Comparison of ENCODE assay signal across 36 cellular contexts in genomic region chr14:77475432-77476115, GRCh38. TPM values are rescaled to one million over a fixed set of nuclear protein-coding genes. Genes with fewer than 3 reads are reported as not detected.
"Had no signal": no experiment of that assay in that cellular context is flagged by ENCODE, and none has a peak within 500 bp of the region (broad histone marks: within the 10 kb centered on the region; RNA-seq: fewer than 3 reads in every experiment).

No MANE protein-coding gene starts in this region.

- H3K27me3 Mint-ChIP-seq: activated CD4-positive, alpha-beta memory T cell treated with anti-CD3 and anti-CD28 coated beads, Interleukin-2, amount 10 ng/mL, durations not matched to agents 7 days and 5 days; activated naive CD4-positive, alpha-beta T cell treated with anti-CD3 and anti-CD28 coated beads, Interleukin-2, amount 50 U/mL, for 24 hours; activated naive CD8-positive, alpha-beta T cell treated with anti-CD3 and anti-CD28 coated beads, Interleukin-2, amount 50 U/mL, for 24 hours; activated T-cell treated with anti-CD3 and anti-CD28 coated beads, Interleukin-2, amount 50 U/mL, for 24 hours; dendritic cell treated with granulocyte-macrophage colony-stimulating factor and Interleukin-4, amounts not matched to agents 40 ng/mL and 50 ng/mL, for 4 days had no signal

- H3K4me2 ChIP-seq: smooth muscle cell had no signal

- H3K27ac ChIP-seq: breast epithelium, foreskin keratinocyte, heart left ventricle, parathyroid adenoma, psoas muscle, testis, transverse colon, vagina, WERI-Rb-1 had no signal

- H2AFZ ChIP-seq: parathyroid adenoma had no signal

- H3K4me3 Mint-ChIP-seq: activated CD4-positive, alpha-beta memory T cell treated with anti-CD3 and anti-CD28 coated beads, Interleukin-2, amount 10 ng/mL, durations not matched to agents 7 days and 5 days; activated CD4-positive, alpha-beta T cell treated with anti-CD3 and anti-CD28 coated beads, Interleukin-2, amount 10 ng/mL, durations not matched to agents 7 days and 5 days; activated naive CD4-positive, alpha-beta T cell treated with anti-CD3 and anti-CD28 coated beads, Interleukin-2, amount 50 U/mL, for 24 hours; activated naive CD8-positive, alpha-beta T cell treated with anti-CD3 and anti-CD28 coated beads, Interleukin-2, amount 50 U/mL, for 24 hours; activated T-cell treated with anti-CD3 and anti-CD28 coated beads, Interleukin-2, amount 50 U/mL, for 24 hours; dendritic cell treated with granulocyte-macrophage colony-stimulating factor and Interleukin-4, amounts not matched to agents 40 ng/mL and 50 ng/mL, for 4 days; endodermal cell; immature natural killer cell; nephron; T-helper 1 cell treated with Interleukin-12 subunit alpha and Interleukin-12 subunit beta and Interleukin-4 antibody, amounts not matched to agents 30 μg/mL and 1 μg/mL, for 36 hours had no signal

- ATAC-seq: activated naive CD8-positive, alpha-beta T cell treated with anti-CD3 and anti-CD28 coated beads, Interleukin-2, amount 50 U/mL, for 24 hours; foreskin keratinocyte; left lobe of liver had no signal

- H3K79me2 ChIP-seq: parathyroid adenoma had no signal

- H3K36me3 ChIP-seq: breast epithelium, heart left ventricle, transverse colon, vagina, WERI-Rb-1 had no signal

- DNase-seq: activated CD4-positive, alpha-beta memory T cell treated with anti-CD3 and anti-CD28 coated beads, Interleukin-2, amount 10 ng/mL, durations not matched to agents 7 days and 5 days; activated CD4-positive, alpha-beta T cell treated with anti-CD3 and anti-CD28 coated beads for 1 hour; activated CD4-positive, alpha-beta T cell treated with anti-CD3 and anti-CD28 coated beads, Interleukin-2, amount 10 ng/mL, durations not matched to agents 7 days and 5 days; activated CD8-positive, alpha-beta memory T cell treated with anti-CD3 and anti-CD28 coated beads, Interleukin-2, amount 50 U/mL, for 48 hours; activated naive CD8-positive, alpha-beta T cell treated with anti-CD3 and anti-CD28 coated beads, Interleukin-2, amount 50 U/mL, for 24 hours; activated T-cell treated with anti-CD3 and anti-CD28 coated beads, Interleukin-2, amount 50 U/mL, for 24 hours; amygdala; central memory CD4-positive, alpha-beta T cell; endodermal cell; foreskin keratinocyte; hypothalamus; immature natural killer cell; mesendoderm; nucleus accumbens; stimulated activated CD4-positive, alpha-beta T cell treated with anti-CD3 and anti-CD28 coated beads, Interleukin-1b, Interleukin-23, amount 100 ng/mL, for 48 hours; stimulated activated CD4-positive, alpha-beta T cell treated with anti-CD3 and anti-CD28 coated beads, Interleukin-4, amount 100 ng/mL, for 4 hours; stimulated activated CD8-positive, alpha-beta memory T cell treated with anti-CD3 and anti-CD28 coated beads, Interleukin-4, amount 100 ng/mL, for 48 hours; stimulated activated naive CD4-positive, alpha-beta T cell; SW 1271; T-helper 9 cell; testis; transverse colon; WERI-Rb-1 had no signal

- H3K4me1 ChIP-seq: breast epithelium, foreskin keratinocyte, parathyroid adenoma, psoas muscle, testis, transverse colon, vagina had no signal

- H3K9me3 Mint-ChIP-seq: activated CD4-positive, alpha-beta memory T cell treated with anti-CD3 and anti-CD28 coated beads, Interleukin-2, amount 10 ng/mL, durations not matched to agents 7 days and 5 days; activated CD4-positive, alpha-beta T cell treated with anti-CD3 and anti-CD28 coated beads, Interleukin-2, amount 10 ng/mL, durations not matched to agents 7 days and 5 days; activated naive CD4-positive, alpha-beta T cell treated with anti-CD3 and anti-CD28 coated beads, Interleukin-2, amount 50 U/mL, for 24 hours; activated naive CD8-positive, alpha-beta T cell treated with anti-CD3 and anti-CD28 coated beads, Interleukin-2, amount 50 U/mL, for 24 hours; activated T-cell treated with anti-CD3 and anti-CD28 coated beads, Interleukin-2, amount 50 U/mL, for 24 hours; dendritic cell treated with granulocyte-macrophage colony-stimulating factor and Interleukin-4, amounts not matched to agents 40 ng/mL and 50 ng/mL, for 4 days; endodermal cell; immature natural killer cell; nephron; T-helper 1 cell treated with Interleukin-12 subunit alpha and Interleukin-12 subunit beta and Interleukin-4 antibody, amounts not matched to agents 30 μg/mL and 1 μg/mL, for 36 hours had no signal

- H3K9ac ChIP-seq: parathyroid adenoma had no signal

- H3K9me3 ChIP-seq: breast epithelium, heart left ventricle, psoas muscle, testis, transverse colon, vagina had no signal

- H3K4me1 Mint-ChIP-seq: activated CD4-positive, alpha-beta memory T cell treated with anti-CD3 and anti-CD28 coated beads, Interleukin-2, amount 10 ng/mL, durations not matched to agents 7 days and 5 days; activated CD4-positive, alpha-beta T cell treated with anti-CD3 and anti-CD28 coated beads, Interleukin-2, amount 10 ng/mL, durations not matched to agents 7 days and 5 days; activated naive CD4-positive, alpha-beta T cell treated with anti-CD3 and anti-CD28 coated beads, Interleukin-2, amount 50 U/mL, for 24 hours; activated naive CD8-positive, alpha-beta T cell treated with anti-CD3 and anti-CD28 coated beads, Interleukin-2, amount 50 U/mL, for 24 hours; immature natural killer cell; nephron had no signal

- H3K27me3 ChIP-seq: breast epithelium, heart left ventricle, testis, transverse colon, vagina had no signal

- H3K27ac Mint-ChIP-seq: activated CD4-positive, alpha-beta memory T cell treated with anti-CD3 and anti-CD28 coated beads, Interleukin-2, amount 10 ng/mL, durations not matched to agents 7 days and 5 days; activated CD4-positive, alpha-beta T cell treated with anti-CD3 and anti-CD28 coated beads, Interleukin-2, amount 10 ng/mL, durations not matched to agents 7 days and 5 days; activated naive CD8-positive, alpha-beta T cell treated with anti-CD3 and anti-CD28 coated beads, Interleukin-2, amount 50 U/mL, for 24 hours; activated T-cell treated with anti-CD3 and anti-CD28 coated beads, Interleukin-2, amount 50 U/mL, for 24 hours; dendritic cell treated with granulocyte-macrophage colony-stimulating factor and Interleukin-4, amounts not matched to agents 40 ng/mL and 50 ng/mL, for 4 days; endodermal cell; immature natural killer cell; nephron; T-helper 1 cell treated with Interleukin-12 subunit alpha and Interleukin-12 subunit beta and Interleukin-4 antibody, amounts not matched to agents 30 μg/mL and 1 μg/mL, for 36 hours had no signal

- H3K4me3 ChIP-seq: breast epithelium, heart left ventricle, lung, psoas muscle, smooth muscle cell, testis, transverse colon, vagina had no signal

- H3K36me3 Mint-ChIP-seq: activated naive CD4-positive, alpha-beta T cell treated with anti-CD3 and anti-CD28 coated beads, Interleukin-2, amount 50 U/mL, for 24 hours; immature natural killer cell had no signal

RNA-seq across cellular contexts. Expression of gene ISM2, which starts 23.0 kb away (rescaled TPM):
- total RNA-seq: activated CD4-positive, alpha-beta memory T cell treated with anti-CD3 and anti-CD28 coated beads, Interleukin-2, amount 10 ng/mL, durations not matched to agents 7 days and 5 days; activated CD4-positive, alpha-beta T cell treated with anti-CD3 and anti-CD28 coated beads, Interleukin-2, amount 10 ng/mL, durations not matched to agents 7 days and 5 days; esophagus mucosa; left lobe of liver; lung; psoas muscle had no signal
- polyA plus RNA-seq: heart left ventricle, immature natural killer cell had no signal

RNA-seq across cellular contexts. Expression of gene NOXRED1, which starts 52.3 kb away (rescaled TPM):
- total RNA-seq: esophagus mucosa, vagina had no signal
- polyA plus RNA-seq: heart left ventricle, immature natural killer cell had no signal
